ENCODE assay signal across 2 cellular contexts in the genomic region with DNA sequence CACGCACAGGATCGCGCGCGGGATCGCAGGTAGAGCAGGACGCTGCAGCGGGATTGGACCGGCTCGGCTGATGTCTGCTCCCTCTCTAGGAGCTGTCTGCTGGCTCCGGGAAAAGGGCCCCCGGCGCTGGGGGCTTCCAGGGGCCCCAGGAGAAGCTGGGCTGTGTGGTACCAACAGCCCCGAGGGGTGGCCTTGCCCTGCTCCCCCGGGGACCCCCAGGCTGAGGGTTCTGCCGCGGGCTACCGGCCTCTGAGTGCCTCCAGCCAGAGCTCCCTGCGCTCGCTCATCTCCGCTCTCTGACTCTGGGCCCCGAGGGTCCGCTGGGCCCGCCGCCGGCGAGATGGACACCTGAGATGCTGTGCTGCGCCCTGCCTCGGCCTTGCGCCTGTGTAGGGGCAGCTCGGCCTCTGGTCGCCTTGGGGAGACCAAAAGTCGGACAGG.
TF ChIP-seq lines count a peak whose summit lies in the region.

No MANE protein-coding gene starts in this region.

TF ChIP-seq in H1, 55 proteins besides CTCF, POLR2A, EP300 and RAD21:
- TF ChIP-seq, protein P1, sequence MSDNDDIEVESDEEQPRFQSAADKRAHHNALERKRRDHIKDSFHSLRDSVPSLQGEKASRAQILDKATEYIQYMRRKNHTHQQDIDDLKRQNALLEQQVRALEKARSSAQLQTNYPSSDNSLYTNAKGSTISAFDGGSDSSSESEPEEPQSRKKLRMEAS (IDR thresholded peaks at IDR 0.05) = no peak
- TF ChIP-seq NANOG (IDR thresholded peaks at IDR 0.05; ENCODE audit: insufficient read depth, low read depth, low read length, poor library complexity, severe bottlenecking) (no peak), SP1 (IDR thresholded peaks at IDR 0.05; ENCODE audit: low read depth, low read length) (no peak), CREB1 (IDR thresholded peaks at IDR 0.05) (no peak), GTF2F1 (IDR thresholded peaks at IDR 0.05; ENCODE audit: borderline replicate concordance, low read depth, low read length) (no peak), SIX5 (IDR thresholded peaks at IDR 0.05; ENCODE audit: low read depth, low read length) (no peak), BACH1 (IDR thresholded peaks at IDR 0.05; ENCODE audit: low read length) (no peak), RNF2 (IDR thresholded peaks at IDR 0.05; ENCODE audit: borderline replicate concordance, low read depth, low read length, missing control alignments, poor library complexity, severe bottlenecking) (no peak), JUN (IDR thresholded peaks at IDR 0.05; ENCODE audit: low read depth, low read length) (no peak), ASH2L (IDR thresholded peaks at IDR 0.05; ENCODE audit: low read length) (no peak), EGR1 (IDR thresholded peaks at IDR 0.05; ENCODE audit: borderline replicate concordance, low read depth, low read length) (no peak)

TF ChIP-seq in HEK293T, 16 proteins besides CTCF, POLR2A, EP300 and RAD21:
- TF ChIP-seq FOXK2 (IDR thresholded peaks at IDR 0.05) = no peak
- no peak for TF ChIP-seq SUZ12 (IDR thresholded peaks at IDR 0.05)
- TF ChIP-seq L3MBTL2 (conservative IDR thresholded peaks at IDR 0.05) = no peak
